11 cellular contexts compared by ENCODE assay signal in genomic region chr9:123102380-123103113, GRCh38.
A peak's percentile ranks its signal among the peaks of the same experiment; 100 is the strongest.
DNase-seq lines count a peak whose midpoint lies in the region; ATAC-seq and TF ChIP-seq lines count a peak whose summit lies in the region.
"Had no signal": no experiment of that assay in that cellular context is flagged by ENCODE, and none has a peak within 500 bp of the region (broad histone marks: within the 10 kb centered on the region; RNA-seq: fewer than 3 reads in every experiment).

No MANE protein-coding gene starts in this region.

- H3K27ac Mint-ChIP-seq in activated CD8-positive, alpha-beta T cell treated with anti-CD3 and anti-CD28 coated beads for 36 hours = peak overlapping the region; percentile 22
- H3K27ac Mint-ChIP-seq in activated CD8-positive, alpha-beta T cell treated with anti-CD3 and anti-CD28 coated beads, Interleukin-2, amount 10 ng/mL, durations not matched to agents 7 days and 5 days = no peak overlapping the region
- peak overlapping the region; percentile 89 for H3K27ac Mint-ChIP-seq in stimulated activated naive B cell treated with anti-CD40 and anti-IgM and Interleukin-4, amounts not matched to agents 10 μg/mL and 1 μg/mL and 100 μg/mL, for 72 hours

- POLR2A ChIA-PET in activated CD8-positive, alpha-beta T cell treated with anti-CD3 and anti-CD28 coated beads for 36 hours (lab: Charles Lee) = interaction anchor here (0.7 to 1.2 kb wide), 4 partner anchors 20 to 247 kb away, joined by 3 to 4 read pairs (median 4); no protein-coding TSS in a partner anchor
- POLR2A ChIA-PET in activated CD8-positive, alpha-beta T cell treated with anti-CD3 and anti-CD28 coated beads, Interleukin-2, amount 10 ng/mL, durations not matched to agents 7 days and 5 days (lab: Charles Lee) = no interaction called here

- no peaks in the 10 kb centered on the region for H3K9me3 Mint-ChIP-seq in activated CD8-positive, alpha-beta T cell treated with anti-CD3 and anti-CD28 coated beads for 36 hours
- H3K9me3 Mint-ChIP-seq in activated CD8-positive, alpha-beta T cell treated with anti-CD3 and anti-CD28 coated beads, Interleukin-2, amount 10 ng/mL, durations not matched to agents 7 days and 5 days (ENCODE audit: insufficient read depth) = no peaks in the 10 kb centered on the region
- no peaks in the 10 kb centered on the region for H3K9me3 Mint-ChIP-seq in stimulated activated naive B cell treated with anti-CD40 and anti-IgM and Interleukin-4, amounts not matched to agents 10 μg/mL and 1 μg/mL and 100 μg/mL, for 72 hours
- H3K9me3 Mint-ChIP-seq: activated naive CD8-positive, alpha-beta T cell treated with anti-CD3 and anti-CD28 coated beads, Interleukin-2, amount 50 U/mL, for 24 hours had no signal

- CTCF ChIA-PET in activated CD8-positive, alpha-beta T cell treated with anti-CD3 and anti-CD28 coated beads for 36 hours (lab: Charles Lee) = interaction anchor here (0.8 to 6.8 kb wide), 8 partner anchors 10 to 252 kb away, joined by 3 to 44 read pairs (median 4); no protein-coding TSS in a partner anchor
- CTCF ChIA-PET in activated CD8-positive, alpha-beta T cell treated with anti-CD3 and anti-CD28 coated beads, Interleukin-2, amount 10 ng/mL, durations not matched to agents 7 days and 5 days (lab: Charles Lee) = interaction anchor here (0.8 to 5.7 kb wide), 13 partner anchors 10 to 283 kb away, joined by 3 to 38 read pairs (median 4); no protein-coding TSS in a partner anchor

- H3K9me3 ChIP-seq in SU-DHL-6 (ENCODE audit: insufficient read depth, low read length) = no peaks in the 10 kb centered on the region

- intact Hi-C loops in activated CD8-positive, alpha-beta T cell treated with anti-CD3 and anti-CD28 coated beads for 36 hours (cut with micrococcal nuclease) = no loop called here

- H3K27me3 Mint-ChIP-seq in activated CD8-positive, alpha-beta T cell treated with anti-CD3 and anti-CD28 coated beads for 36 hours = no peaks in the 10 kb centered on the region
- H3K27me3 Mint-ChIP-seq in activated CD8-positive, alpha-beta T cell treated with anti-CD3 and anti-CD28 coated beads, Interleukin-2, amount 10 ng/mL, durations not matched to agents 7 days and 5 days (ENCODE audit: low read depth) = no peaks in the 10 kb centered on the region
- no peaks in the 10 kb centered on the region for H3K27me3 Mint-ChIP-seq in stimulated activated naive B cell treated with anti-CD40 and anti-IgM and Interleukin-4, amounts not matched to agents 10 μg/mL and 1 μg/mL and 100 μg/mL, for 72 hours
- H3K27me3 Mint-ChIP-seq: activated naive CD8-positive, alpha-beta T cell treated with anti-CD3 and anti-CD28 coated beads, Interleukin-2, amount 50 U/mL, for 24 hours had no signal

- H3K4me3 Mint-ChIP-seq in activated CD8-positive, alpha-beta T cell treated with anti-CD3 and anti-CD28 coated beads for 36 hours = no peak overlapping the region
- H3K4me3 Mint-ChIP-seq in activated CD8-positive, alpha-beta T cell treated with anti-CD3 and anti-CD28 coated beads, Interleukin-2, amount 10 ng/mL, durations not matched to agents 7 days and 5 days = no peak overlapping the region
- H3K4me3 Mint-ChIP-seq in stimulated activated naive B cell treated with anti-CD40 and anti-IgM and Interleukin-4, amounts not matched to agents 10 μg/mL and 1 μg/mL and 100 μg/mL, for 72 hours = peak overlapping the region; percentile 15 to 67
- H3K4me3 Mint-ChIP-seq: activated naive CD8-positive, alpha-beta T cell treated with anti-CD3 and anti-CD28 coated beads, Interleukin-2, amount 50 U/mL, for 24 hours had no signal

- H4K20me1 ChIP-seq in SU-DHL-6 (ENCODE audit: low read depth, low read length) = no peaks in the 10 kb centered on the region

- H3K4me1 Mint-ChIP-seq in activated CD8-positive, alpha-beta T cell treated with anti-CD3 and anti-CD28 coated beads for 36 hours (ENCODE audit: low read depth) = no peaks in the 10 kb centered on the region
- no peaks in the 10 kb centered on the region for H3K4me1 Mint-ChIP-seq in activated CD8-positive, alpha-beta T cell treated with anti-CD3 and anti-CD28 coated beads, Interleukin-2, amount 10 ng/mL, durations not matched to agents 7 days and 5 days (ENCODE audit: low read depth)
- peaks cover 25 to 53% of the 10 kb centered on the region in 2 donors for H3K4me1 Mint-ChIP-seq in stimulated activated naive B cell treated with anti-CD40 and anti-IgM and Interleukin-4, amounts not matched to agents 10 μg/mL and 1 μg/mL and 100 μg/mL, for 72 hours
- H3K4me1 Mint-ChIP-seq: activated naive CD8-positive, alpha-beta T cell treated with anti-CD3 and anti-CD28 coated beads, Interleukin-2, amount 50 U/mL, for 24 hours had no signal

- no peak for DNase-seq in activated CD8-positive, alpha-beta T cell treated with anti-CD3 and anti-CD28 coated beads for 36 hours
- DNase-seq in activated CD8-positive, alpha-beta T cell treated with anti-CD3 and anti-CD28 coated beads, Interleukin-2, amount 10 ng/mL, durations not matched to agents 7 days and 5 days = no peak
- no peak for DNase-seq in fibroblast of pulmonary artery (ENCODE audit: low read depth)
- DNase-seq in stimulated activated naive B cell treated with anti-CD40 and anti-IgM and Interleukin-4, amounts not matched to agents 10 μg/mL and 1 μg/mL and 100 μg/mL, for 72 hours = no peak
- DNase-seq in NCI-H2029 treated with DMSO at 0.1 percent for 48 hours (lab: John Stamatoyannopoulos, UW) = no peak
- DNase-seq in NCI-H2196 (lab: John Stamatoyannopoulos, UW; ENCODE audit: unreplicated experiment) = no peak
- DNase-seq in NCI-H1436 treated with DMSO at 0.1 percent for 48 hours (lab: John Stamatoyannopoulos, UW) = no peak
- DNase-seq: activated naive CD8-positive, alpha-beta T cell treated with anti-CD3 and anti-CD28 coated beads, Interleukin-2, amount 50 U/mL, for 24 hours; left cardiac atrium had no signal

- no peaks in the 10 kb centered on the region for H3K9me2 ChIP-seq in SU-DHL-6 (replicated peaks; ENCODE audit: insufficient read depth, low read length)

- no peak overlapping the region for H3K4me3 ChIP-seq in SU-DHL-6 (ENCODE audit: insufficient read depth, low read length, poor library complexity, severe bottlenecking)
- no peak overlapping the region for H3K4me3 ChIP-seq in fibroblast of pulmonary artery (replicated peaks; ENCODE audit: low read depth, low read length)

- no peaks in the 10 kb centered on the region for H3K79me2 ChIP-seq in SU-DHL-6 (ENCODE audit: insufficient read depth, low read length)

- peaks cover 3% of the 10 kb centered on the region for H3K36me3 Mint-ChIP-seq in activated CD8-positive, alpha-beta T cell treated with anti-CD3 and anti-CD28 coated beads for 36 hours (ENCODE audit: low read depth)
- H3K36me3 Mint-ChIP-seq in activated CD8-positive, alpha-beta T cell treated with anti-CD3 and anti-CD28 coated beads, Interleukin-2, amount 10 ng/mL, durations not matched to agents 7 days and 5 days (ENCODE audit: low read depth) = peaks cover 21% of the 10 kb centered on the region
- H3K36me3 Mint-ChIP-seq in stimulated activated naive B cell treated with anti-CD40 and anti-IgM and Interleukin-4, amounts not matched to agents 10 μg/mL and 1 μg/mL and 100 μg/mL, for 72 hours = peaks cover 51 to 71% of the 10 kb centered on the region in 2 donors

- H3K4me2 ChIP-seq in SU-DHL-6 (ENCODE audit: low read depth, low read length, poor library complexity, severe bottlenecking) = no peak overlapping the region

- peak; percentile 24 for TF ChIP-seq CTCF in activated CD8-positive, alpha-beta T cell treated with anti-CD3 and anti-CD28 coated beads for 36 hours (IDR thresholded peaks at IDR 0.05)
- TF ChIP-seq CTCF in SU-DHL-6 (IDR thresholded peaks at IDR 0.05; ENCODE audit: insufficient read depth, low read length, poor library complexity, severe bottlenecking) = peak; percentile 47
- TF ChIP-seq CTCF in fibroblast of pulmonary artery (IDR thresholded peaks at IDR 0.05; ENCODE audit: low read length, missing control alignments) = peak; percentile 19

- H3F3A ChIP-seq in SU-DHL-6 (ENCODE audit: insufficient read depth) = peaks cover 34% of the 10 kb centered on the region

- no peaks in the 10 kb centered on the region for H3K27me3 ChIP-seq in SU-DHL-6 (ENCODE audit: low read length)

- peaks cover 8% of the 10 kb centered on the region; the same call in 1 of the 2 replicates for H3K36me3 ChIP-seq in SU-DHL-6 (ENCODE audit: low read length)

- no peak overlapping the region for H3K27ac ChIP-seq in SU-DHL-6 (ENCODE audit: low read depth, low read length)
- H3K27ac ChIP-seq: C4-2B had no signal

- no peak overlapping the region for H2AFZ ChIP-seq in SU-DHL-6 (ENCODE audit: low read depth, low read length, severe bottlenecking)

- no peak overlapping the region for H3K9ac ChIP-seq in SU-DHL-6 (ENCODE audit: low read length)

- ATAC-seq in activated CD8-positive, alpha-beta T cell treated with anti-CD3 and anti-CD28 coated beads for 36 hours = no peak
- no peak for ATAC-seq in activated CD8-positive, alpha-beta T cell treated with anti-CD3 and anti-CD28 coated beads, Interleukin-2, amount 10 ng/mL, durations not matched to agents 7 days and 5 days
- ATAC-seq in stimulated activated naive B cell treated with anti-CD40 and anti-IgM and Interleukin-4, amounts not matched to agents 10 μg/mL and 1 μg/mL and 100 μg/mL, for 72 hours (replicated peaks) = peak in 1 of 2 donors; percentile 40
- ATAC-seq: activated naive CD8-positive, alpha-beta T cell treated with anti-CD3 and anti-CD28 coated beads, Interleukin-2, amount 50 U/mL, for 24 hours had no signal

Comparison
In these comparisons a context has a peak if more than half of its experiments do, and no peak if none do; other contexts are left out.
1. H3K4me3 Mint-ChIP-seq: peak in stimulated activated naive B cell treated with anti-CD40 and anti-IgM and Interleukin-4, amounts not matched to agents 10 μg/mL and 1 μg/mL and 100 μg/mL, for 72 hours (2 of 2); none in activated CD8-positive, alpha-beta T cell treated with anti-CD3 and anti-CD28 coated beads for 36 hours (single experiment) and activated CD8-positive, alpha-beta T cell treated with anti-CD3 and anti-CD28 coated beads, Interleukin-2, amount 10 ng/mL, durations not matched to agents 7 days and 5 days (single experiment).
2. Peak in every context shown above with its lines, with median percentiles within 50 percentile points of each other: CTCF ChIP-seq.